1 cellular context compared by ENCODE assay signal in the genomic region with DNA sequence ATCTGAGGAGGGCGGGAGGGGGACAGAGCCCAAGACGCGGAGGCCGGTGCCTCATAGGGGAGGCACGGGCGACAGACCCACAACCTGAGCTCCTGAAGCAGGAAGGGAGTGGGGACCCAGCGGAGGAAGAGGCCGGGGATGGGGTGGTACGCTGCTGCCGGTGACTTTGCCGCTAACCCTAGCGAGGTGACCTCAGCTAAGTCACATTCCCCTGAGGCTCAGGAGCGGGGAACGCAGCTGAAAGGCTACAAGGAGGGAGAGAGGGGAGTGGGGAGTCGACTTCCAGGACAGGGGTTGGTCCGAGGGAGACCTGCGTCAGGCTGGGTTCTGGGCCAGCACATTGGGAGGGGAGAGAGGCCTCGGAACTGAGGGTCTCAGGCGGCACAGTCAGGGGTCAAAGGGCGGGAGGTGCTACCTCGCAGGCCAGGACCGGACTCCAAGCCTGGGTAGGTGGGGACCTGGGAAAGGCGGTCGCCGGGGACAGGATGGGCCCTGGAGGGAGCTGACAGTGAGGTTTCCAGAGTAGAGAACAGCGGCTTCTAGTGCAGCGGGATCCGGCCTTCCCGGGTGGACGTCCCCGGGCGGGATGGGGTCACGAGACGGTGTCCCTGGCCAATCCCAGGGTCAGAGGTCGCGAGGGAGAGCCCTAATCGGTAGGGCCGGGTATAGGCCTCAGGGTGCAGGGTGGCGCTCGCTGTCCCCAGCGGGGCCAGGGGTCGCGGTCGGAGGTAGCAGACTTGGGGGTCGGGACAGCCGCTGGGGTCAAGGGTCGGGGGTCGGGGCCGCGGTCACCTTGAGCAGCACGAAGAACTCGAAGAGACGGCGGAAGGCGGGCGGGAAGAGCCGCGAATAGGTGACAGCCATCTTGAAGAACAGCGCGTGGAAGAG.
TF ChIP-seq lines count a peak whose summit lies in the region.

No MANE protein-coding gene starts in this region.

TF ChIP-seq in HCT116, 20 proteins besides CTCF, POLR2A, EP300 and RAD21 (continued from another document):
- TF ChIP-seq ZBTB33 (IDR thresholded peaks at IDR 0.05; ENCODE audit: extremely low read depth, insufficient replicate concordance, low read length) (no peak), JUND (IDR thresholded peaks at IDR 0.05) (no peak), FOSL1 (IDR thresholded peaks at IDR 0.05; ENCODE audit: low read depth) (no peak), ZFX (IDR thresholded peaks at IDR 0.05) (no peak), REST (IDR thresholded peaks at IDR 0.05; ENCODE audit: low read depth) (no peak), SP1 (IDR thresholded peaks at IDR 0.05; ENCODE audit: low read depth) (no peak), SIN3A (IDR thresholded peaks at IDR 0.05; ENCODE audit: low read depth) (no peak)
- TF ChIP-seq, protein P1, sequence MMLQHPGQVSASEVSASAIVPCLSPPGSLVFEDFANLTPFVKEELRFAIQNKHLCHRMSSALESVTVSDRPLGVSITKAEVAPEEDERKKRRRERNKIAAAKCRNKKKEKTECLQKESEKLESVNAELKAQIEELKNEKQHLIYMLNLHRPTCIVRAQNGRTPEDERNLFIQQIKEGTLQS (IDR thresholded peaks at IDR 0.05) = no peak
